Comparison of ENCODE assay signal across 8 cellular contexts in the genomic region with DNA sequence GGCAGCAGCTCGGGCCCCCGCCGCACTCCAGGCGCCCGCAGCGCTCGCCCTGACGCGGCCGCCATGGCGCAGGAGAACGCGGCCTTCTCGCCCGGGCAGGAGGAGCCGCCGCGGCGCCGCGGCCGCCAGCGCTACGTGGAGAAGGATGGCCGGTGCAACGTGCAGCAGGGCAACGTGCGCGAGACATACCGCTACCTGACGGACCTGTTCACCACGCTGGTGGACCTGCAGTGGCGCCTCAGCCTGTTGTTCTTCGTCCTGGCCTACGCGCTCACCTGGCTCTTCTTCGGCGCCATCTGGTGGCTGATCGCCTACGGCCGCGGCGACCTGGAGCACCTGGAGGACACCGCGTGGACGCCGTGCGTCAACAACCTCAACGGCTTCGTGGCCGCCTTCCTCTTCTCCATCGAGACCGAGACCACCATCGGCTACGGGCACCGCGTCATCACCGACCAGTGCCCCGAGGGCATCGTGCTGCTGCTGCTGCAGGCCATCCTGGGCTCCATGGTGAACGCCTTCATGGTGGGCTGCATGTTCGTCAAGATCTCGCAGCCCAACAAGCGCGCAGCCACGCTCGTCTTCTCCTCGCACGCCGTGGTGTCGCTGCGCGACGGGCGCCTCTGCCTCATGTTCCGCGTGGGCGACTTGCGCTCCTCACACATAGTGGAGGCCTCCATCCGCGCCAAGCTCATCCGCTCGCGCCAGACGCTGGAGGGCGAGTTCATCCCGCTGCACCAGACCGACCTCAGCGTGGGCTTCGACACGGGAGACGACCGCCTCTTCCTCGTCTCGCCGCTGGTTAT. TPM values are rescaled to one million over a fixed set of nuclear protein-coding genes. Genes with fewer than 3 reads are reported as not detected.
A peak's percentile ranks its signal among the peaks of the same experiment; 100 is the strongest.
DNase-seq lines count a peak whose midpoint lies in the region; ATAC-seq and TF ChIP-seq lines count a peak whose summit lies in the region.

No MANE protein-coding gene starts in this region.

- WGBS in hepatocyte (ENCODE audit: low lambda C conversion rate, missing lambda C conversion rate), result 38% methylated on average over 94 of the region's 96 CpGs

- peak overlapping the region; percentile 72 for H3K4me2 ChIP-seq in hepatocyte

- H3K4me3 ChIP-seq in hepatocyte (no peak overlapping the region), skeletal muscle tissue (ENCODE audit: low read length in 3 of 3) (peak overlapping the region; percentile 49 to 54 (median 49))

- H3K9ac ChIP-seq in skeletal muscle tissue (ENCODE audit: low read depth in 1 of 3, low read length in 3 of 3), result no peak overlapping the region

- H3K9me3 ChIP-seq in hepatocyte (ENCODE audit: low read depth) (no peaks in the 10 kb centered on the region), skeletal muscle tissue (ENCODE audit: control insufficient read depth in 3 of 3, low read length in 3 of 3) (no peaks in the 10 kb centered on the region)

- H3K4me1 ChIP-seq in hepatocyte (ENCODE audit: insufficient read depth) (no peaks in the 10 kb centered on the region), skeletal muscle tissue (ENCODE audit: control insufficient read depth in 3 of 3, insufficient read depth in 3 of 3, low read length in 3 of 3) (peaks cover 5 to 12% (median 7%) of the 10 kb centered on the region in 3 donors)

- no peaks in the 10 kb centered on the region for H4K20me1 ChIP-seq in hepatocyte (ENCODE audit: insufficient read depth, poor library complexity, severe bottlenecking)

- H3K79me2 ChIP-seq in hepatocyte, result no peaks in the 10 kb centered on the region

- DNase-seq in Daoy (ENCODE audit: low read depth) (peak; percentile 65), SHP77 treated with DMSO at 0.1 percent for 48 hours (lab: John Stamatoyannopoulos, UW) (peak; percentile 20), amniotic epithelial cell (ENCODE audit: low read depth) (peak; percentile 21), hepatocyte (ENCODE audit: low spot score) (peak; percentile 87), foreskin melanocyte (no peak)

- H3K36me3 ChIP-seq in hepatocyte (replicated peaks; ENCODE audit: insufficient read depth, low read depth) (no peaks in the 10 kb centered on the region), skeletal muscle tissue (ENCODE audit: control insufficient read depth in 3 of 3, insufficient read depth in 3 of 3, low read length in 3 of 3) (no peaks in the 10 kb centered on the region)

- TF ChIP-seq CTCF in hepatocyte (IDR thresholded peaks at IDR 0.05; ENCODE audit: poor library complexity), result peak; percentile 76

- no peaks in the 10 kb centered on the region for H3K9me2 ChIP-seq in hepatocyte (replicated peaks; ENCODE audit: insufficient read depth)

- ATAC-seq in HG03108 (IDR thresholded peaks at IDR 0.05; ENCODE audit: unreplicated experiment), result peak; percentile 65
- ATAC-seq in GM21528 (IDR thresholded peaks at IDR 0.05; ENCODE audit: low FRiP score, unreplicated experiment), result no peak

- H2AFZ ChIP-seq in hepatocyte, result peak overlapping the region; percentile 45

- no peak overlapping the region for H3K27ac ChIP-seq in hepatocyte
- H3K27ac ChIP-seq in skeletal muscle tissue (ENCODE audit: low read depth, low read length), result no peak overlapping the region

- H3K27me3 ChIP-seq in hepatocyte (peaks cover 44% of the 10 kb centered on the region), skeletal muscle tissue (ENCODE audit: control insufficient read depth in 3 of 3, insufficient read depth in 3 of 3, low read length in 3 of 3) (peaks cover 14 to 23% (median 22%) of the 10 kb centered on the region in 3 donors)

RNA-seq across cellular contexts. Expression of gene KCNJ9, which starts 2.8 kb away (rescaled TPM):
- not detected in 2 replicates for total RNA-seq in Daoy (2014; rRNA removed; shearing (Covaris generic))
- total RNA-seq in hepatocyte (not detected in 2 replicates), skeletal muscle tissue (not detected)
- not detected in 2 replicates for polyA plus RNA-seq in hepatocyte

RNA-seq across cellular contexts. Expression of gene KCNJ10, which starts 14.2 kb away (rescaled TPM):
- under 0.01 TPM in 1 of 2 replicates, not detected in the other for total RNA-seq in Daoy (2014; rRNA removed; shearing (Covaris generic))
- not detected in 2 replicates for total RNA-seq in hepatocyte
- polyA plus RNA-seq in hepatocyte, result not detected in 2 replicates
- total RNA-seq in skeletal muscle tissue, result 0.52 TPM

RNA-seq across cellular contexts. Expression of gene IGSF8, which starts 14.2 kb away (rescaled TPM):
- total RNA-seq in Daoy (2014; rRNA removed; shearing (Covaris generic)), result 26.0 and 27.6 TPM in 2 replicates
- total RNA-seq in hepatocyte (26.0 and 36.8 TPM in 2 replicates), skeletal muscle tissue (11.5 TPM)
- polyA plus RNA-seq in hepatocyte, result 39.3 and 54.1 TPM in 2 replicates

RNA-seq across cellular contexts. Expression of gene ATP1A2, which starts 31.4 kb away (rescaled TPM):
- not detected in 2 replicates for total RNA-seq in Daoy (2014; rRNA removed; shearing (Covaris generic))
- total RNA-seq in hepatocyte (2.9 and 4.7 TPM in 2 replicates), skeletal muscle tissue (38.1 TPM)
- polyA plus RNA-seq in hepatocyte, result 0.80 and 1.5 TPM in 2 replicates

RNA-seq across cellular contexts. Expression of gene PIGM, which starts 52.4 kb away (rescaled TPM):
- 5.2 and 5.3 TPM in 2 replicates for total RNA-seq in Daoy (2014; rRNA removed; shearing (Covaris generic))
- total RNA-seq in hepatocyte, result 9.0 and 10.5 TPM in 2 replicates
- polyA plus RNA-seq in hepatocyte, result 5.9 and 6.3 TPM in 2 replicates
- 3.1 TPM for total RNA-seq in skeletal muscle tissue
